ENCODE assay signal across 17 cellular contexts in genomic region chr13:21966014-21966413, GRCh38.
DNase-seq lines count a peak whose midpoint lies in the region; ATAC-seq, FAIRE-seq and TF ChIP-seq lines count a peak whose summit lies in the region.
"Had no signal": no experiment of that assay in that cellular context is flagged by ENCODE, and none has a peak within 500 bp of the region (broad histone marks: within the 10 kb centered on the region; RNA-seq: fewer than 3 reads in every experiment).

No MANE protein-coding gene starts in this region.

- no peaks in the 10 kb centered on the region for H3K79me2 ChIP-seq in GM12878 (ENCODE audit: control insufficient read depth, insufficient read depth, low read length)

- peak overlapping the region in 6 of 11 experiments; percentile 2 to 72 (median 60); a peak in 9 of 22 replicates for H3K27ac ChIP-seq in BLaER1 treated with 17β-estradiol and CSF1 and Interleukin-3, amounts not matched to agents 10 nM and 100 nM
- H3K27ac ChIP-seq in GM12878 (ENCODE audit: control insufficient read depth, insufficient read depth) (no peak overlapping the region), uterus (no peak overlapping the region)
- H3K27ac ChIP-seq: C4-2B, GM23248, KMS-11 had no signal

- POLR2A ChIA-PET in GM12878 (lab: Charles Lee) = no interaction called here

- SMC1A ChIA-PET in GM12878 (lab: Charles Lee; ENCODE audit: uncharacterized antibody, unreplicated experiment) = no interaction called here

- TF ChIP-seq EP300 in GM12878 (IDR thresholded peaks at IDR 0.05; ENCODE audit: borderline replicate concordance in 1 of 2, control insufficient read depth in 1 of 2, low read depth in 2 of 2, low read length in 2 of 2) = no peak

- FAIRE-seq in GM12878 (lab: Jason Lieb, UNC) = no peak
- FAIRE-seq: D721Med, G401.6 had no signal

- ATAC-seq in GM21723 (IDR thresholded peaks at IDR 0.05; ENCODE audit: unreplicated experiment) = peak; percentile 51
- peak; percentile 62 for ATAC-seq in HG03103 (IDR thresholded peaks at IDR 0.05; ENCODE audit: low read depth, unreplicated experiment)
- no peak; the same call in 2 of the 3 replicates for ATAC-seq in GM12878

- RAD21 ChIA-PET in GM12878 (lab: Charles Lee; ENCODE audit: unreplicated experiment) = no interaction called here

- H4K20me1 ChIP-seq in BLaER1 treated with 17β-estradiol and CSF1 and Interleukin-3, amounts not matched to agents 10 nM and 100 nM = no peaks in the 10 kb centered on the region
- no peaks in the 10 kb centered on the region for H4K20me1 ChIP-seq in GM12878 (ENCODE audit: control insufficient read depth, insufficient read depth)

- H3K27me3 ChIP-seq in BLaER1 treated with 17β-estradiol and CSF1 and Interleukin-3, amounts not matched to agents 10 nM and 100 nM = no peaks in the 10 kb centered on the region; a peak in 1 of 22 replicates
- no peaks in the 10 kb centered on the region for H3K27me3 ChIP-seq in GM12878 (replicated peaks in 1 of 2; ENCODE audit: control insufficient read depth in 2 of 2, insufficient read depth in 2 of 2, low read length in 1 of 2)
- H3K27me3 ChIP-seq in uterus = no peaks in the 10 kb centered on the region

- H3K4me1 ChIP-seq in BLaER1 treated with 17β-estradiol and CSF1 and Interleukin-3, amounts not matched to agents 10 nM and 100 nM = peaks cover 9 to 70% (median 62%) of the 10 kb centered on the region in 10 experiments; a peak in 19 of 20 replicates
- no peaks in the 10 kb centered on the region for H3K4me1 ChIP-seq in GM12878 (ENCODE audit: control insufficient read depth, insufficient read depth, low read length)
- H3K4me1 ChIP-seq in uterus = no peaks in the 10 kb centered on the region
- H3K4me1 ChIP-seq: Caco-2, HAP-1 had no signal

- 69% methylated on average over 4 of the region's 4 CpGs for WGBS in GM12878 (ENCODE audit: insufficient coverage, insufficient replicate concordance, low lambda C conversion rate, missing lambda C conversion rate)

- peak overlapping the region in 2 of 10 experiments; percentile 4 to 18; a peak in 3 of 20 replicates for H3K4me3 ChIP-seq in BLaER1 treated with 17β-estradiol and CSF1 and Interleukin-3, amounts not matched to agents 10 nM and 100 nM
- H3K4me3 ChIP-seq in GM12878 (no peak overlapping the region), uterus (no peak overlapping the region)
- H3K4me3 ChIP-seq: GM23248, HAP-1 had no signal

- in situ Hi-C loops in GM12878 (cut with MboI) = no loop called here

- TF ChIP-seq CTCF in GM12878 (IDR thresholded peaks at IDR 0.05 in 2 of 3, conservative IDR thresholded peaks at IDR 0.05 in 1 of 3; ENCODE audit: control insufficient read depth in 2 of 3, extremely low read depth in 1 of 3, insufficient read depth in 1 of 3, low read depth in 3 of 3, low read length in 3 of 3) (no peak), uterus (IDR thresholded peaks at IDR 0.05) (no peak), GM20000 (IDR thresholded peaks at IDR 0.05; ENCODE audit: extremely low read depth, missing control alignments) (no peak)

- TF ChIP-seq POLR2A in GM12878 (IDR thresholded peaks at IDR 0.05; ENCODE audit: low read depth, low read length) (no peak), uterus (IDR thresholded peaks at IDR 0.05) (no peak)

- peak overlapping the region; percentile 28 to 95 (median 72); a peak in 21 of 22 replicates for H3K4me2 ChIP-seq in BLaER1 treated with 17β-estradiol and CSF1 and Interleukin-3, amounts not matched to agents 10 nM and 100 nM
- no peak overlapping the region for H3K4me2 ChIP-seq in GM12878 (ENCODE audit: control insufficient read depth, insufficient read depth)
- H3K4me2 ChIP-seq: KMS-11 had no signal

- TF ChIP-seq RAD21 in GM12878 (IDR thresholded peaks at IDR 0.05; ENCODE audit: insufficient read depth, low read depth, low read length) = no peak

- no TSS peak for BruUV-seq in GM12878 (replicated peaks; lab: Mats Ljungman, UMichigan)

- H3K9ac ChIP-seq in BLaER1 treated with 17β-estradiol and CSF1 and Interleukin-3, amounts not matched to agents 10 nM and 100 nM = peak overlapping the region in 5 of 11 experiments; percentile 15 to 65 (median 46); a peak in 6 of 22 replicates
- H3K9ac ChIP-seq in GM12878 (ENCODE audit: control insufficient read depth, insufficient read depth, low read length) = no peak overlapping the region
- H3K9ac ChIP-seq: GM23248, KMS-11 had no signal

- CTCF ChIA-PET in GM12878 (lab: Yijun Ruan, JAX) = no interaction called here

- no peaks in the 10 kb centered on the region; a peak in 1 of 22 replicates for H3K36me3 ChIP-seq in BLaER1 treated with 17β-estradiol and CSF1 and Interleukin-3, amounts not matched to agents 10 nM and 100 nM
- no peaks in the 10 kb centered on the region for H3K36me3 ChIP-seq in GM12878 (ENCODE audit: control insufficient read depth in 2 of 2, insufficient read depth in 2 of 2, low read length in 1 of 2)
- H3K36me3 ChIP-seq in uterus = no peaks in the 10 kb centered on the region
- H3K36me3 ChIP-seq: HAP-1 had no signal

- peaks cover 13 to 34% (median 24%) of the 10 kb centered on the region in 11 experiments for H3K9me3 ChIP-seq in BLaER1 treated with 17β-estradiol and CSF1 and Interleukin-3, amounts not matched to agents 10 nM and 100 nM (replicated peaks in 1 of 11)
- H3K9me3 ChIP-seq in GM12878 (replicated peaks; ENCODE audit: control insufficient read depth, insufficient read depth, low read length) (no peaks in the 10 kb centered on the region), uterus (no peaks in the 10 kb centered on the region)

- DNase-seq in GM12878 (ENCODE audit: low read depth, low spot score) (no peak), uterus (no peak), NCI-H2227 (lab: John Stamatoyannopoulos, UW; ENCODE audit: unreplicated experiment) (no peak), NCI-H510A treated with DMSO at 0.1 percent for 48 hours (lab: John Stamatoyannopoulos, UW) (no peak), GM20000 (ENCODE audit: low spot score) (no peak)
- DNase-seq: 8988T; Caco-2; CD4-positive, alpha-beta T cell; GM23248 had no signal

- intact Hi-C loops in GM12878 (cut with micrococcal nuclease; ENCODE audit: unreplicated experiment) = no loop called here
- intact Hi-C loops in uterus (cut with DNase I; ENCODE audit: low total_unique reads) = no loop called here

- H2AFZ ChIP-seq in GM12878 (ENCODE audit: control insufficient read depth, low read depth, low read length) = no peak overlapping the region
- H2AFZ ChIP-seq: GM23248 had no signal

TF ChIP-seq in GM12878, 131 proteins besides CTCF, POLR2A, EP300 and RAD21 (continues in another document):
- TF ChIP-seq ATF7 (IDR thresholded peaks at IDR 0.05; ENCODE audit: low read depth) = no peak
- no peak for TF ChIP-seq ZSCAN29 (IDR thresholded peaks at IDR 0.05)
- TF ChIP-seq, protein P1, sequence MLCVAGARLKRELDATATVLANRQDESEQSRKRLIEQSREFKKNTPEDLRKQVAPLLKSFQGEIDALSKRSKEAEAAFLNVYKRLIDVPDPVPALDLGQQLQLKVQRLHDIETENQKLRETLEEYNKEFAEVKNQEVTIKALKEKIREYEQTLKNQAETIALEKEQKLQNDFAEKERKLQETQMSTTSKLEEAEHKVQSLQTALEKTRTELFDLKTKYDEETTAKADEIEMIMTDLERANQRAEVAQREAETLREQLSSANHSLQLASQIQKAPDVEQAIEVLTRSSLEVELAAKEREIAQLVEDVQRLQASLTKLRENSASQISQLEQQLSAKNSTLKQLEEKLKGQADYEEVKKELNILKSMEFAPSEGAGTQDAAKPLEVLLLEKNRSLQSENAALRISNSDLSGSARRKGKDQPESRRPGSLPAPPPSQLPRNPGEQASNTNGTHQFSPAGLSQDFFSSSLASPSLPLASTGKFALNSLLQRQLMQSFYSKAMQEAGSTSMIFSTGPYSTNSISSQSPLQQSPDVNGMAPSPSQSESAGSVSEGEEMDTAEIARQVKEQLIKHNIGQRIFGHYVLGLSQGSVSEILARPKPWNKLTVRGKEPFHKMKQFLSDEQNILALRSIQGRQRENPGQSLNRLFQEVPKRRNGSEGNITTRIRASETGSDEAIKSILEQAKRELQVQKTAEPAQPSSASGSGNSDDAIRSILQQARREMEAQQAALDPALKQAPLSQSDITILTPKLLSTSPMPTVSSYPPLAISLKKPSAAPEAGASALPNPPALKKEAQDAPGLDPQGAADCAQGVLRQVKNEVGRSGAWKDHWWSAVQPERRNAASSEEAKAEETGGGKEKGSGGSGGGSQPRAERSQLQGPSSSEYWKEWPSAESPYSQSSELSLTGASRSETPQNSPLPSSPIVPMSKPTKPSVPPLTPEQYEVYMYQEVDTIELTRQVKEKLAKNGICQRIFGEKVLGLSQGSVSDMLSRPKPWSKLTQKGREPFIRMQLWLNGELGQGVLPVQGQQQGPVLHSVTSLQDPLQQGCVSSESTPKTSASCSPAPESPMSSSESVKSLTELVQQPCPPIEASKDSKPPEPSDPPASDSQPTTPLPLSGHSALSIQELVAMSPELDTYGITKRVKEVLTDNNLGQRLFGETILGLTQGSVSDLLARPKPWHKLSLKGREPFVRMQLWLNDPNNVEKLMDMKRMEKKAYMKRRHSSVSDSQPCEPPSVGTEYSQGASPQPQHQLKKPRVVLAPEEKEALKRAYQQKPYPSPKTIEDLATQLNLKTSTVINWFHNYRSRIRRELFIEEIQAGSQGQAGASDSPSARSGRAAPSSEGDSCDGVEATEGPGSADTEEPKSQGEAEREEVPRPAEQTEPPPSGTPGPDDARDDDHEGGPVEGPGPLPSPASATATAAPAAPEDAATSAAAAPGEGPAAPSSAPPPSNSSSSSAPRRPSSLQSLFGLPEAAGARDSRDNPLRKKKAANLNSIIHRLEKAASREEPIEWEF (IDR thresholded peaks at IDR 0.05; ENCODE audit: insufficient replicate concordance, low read depth, low read length) = no peak
- no peak for TF ChIP-seq TCF7 (IDR thresholded peaks at IDR 0.05; ENCODE audit: borderline replicate concordance)
- no peak for TF ChIP-seq CHD4 (IDR thresholded peaks at IDR 0.05)
- no peak for TF ChIP-seq ZNF24 (IDR thresholded peaks at IDR 0.05)

Comparison
In these comparisons a context has a peak if more than half of its experiments do, and no peak if none do; other contexts are left out.
1. H3K27ac ChIP-seq: peak in BLaER1 treated with 17β-estradiol and CSF1 and Interleukin-3, amounts not matched to agents 10 nM and 100 nM (6 of 11); none in GM12878 (single experiment) and uterus (0 of 2).